Comparison of ENCODE assay signal across 9 cellular contexts in genomic region chr9:124859803-124860581, GRCh38. TPM values are rescaled to one million over a fixed set of nuclear protein-coding genes. Genes with fewer than 3 reads are reported as not detected.
DNase-seq lines count a peak whose midpoint lies in the region; TF ChIP-seq lines count a peak whose summit lies in the region.
"Had no signal": no experiment of that assay in that cellular context is flagged by ENCODE, and none has a peak within 500 bp of the region (broad histone marks: within the 10 kb centered on the region; RNA-seq: fewer than 3 reads in every experiment).

No MANE protein-coding gene starts in this region.

- H3K27me3 ChIP-seq in BLaER1 treated with 17β-estradiol and CSF1 and Interleukin-3, amounts not matched to agents 10 nM and 100 nM, result no peaks in the 10 kb centered on the region
- H3K27me3 ChIP-seq in Karpas-422 (ENCODE audit: low read length), result no peaks in the 10 kb centered on the region
- H3K27me3 ChIP-seq in breast epithelium, result no peaks in the 10 kb centered on the region

- H3K27ac ChIP-seq in BLaER1 treated with 17β-estradiol and CSF1 and Interleukin-3, amounts not matched to agents 10 nM and 100 nM, result peak overlapping the region in 10 of 11 experiments; percentile 96 to 100 (median 100); a peak in 20 of 22 replicates
- H3K27ac ChIP-seq in Karpas-422 (ENCODE audit: low read length), result peak overlapping the region; percentile 80
- H3K27ac ChIP-seq in breast epithelium, result no peak overlapping the region

- DNase-seq in Karpas-422 (no peak), breast epithelium (ENCODE audit: low spot score in 2 of 2) (no peak), myocyte (ENCODE audit: low read depth) (peak; percentile 39), C1 segment of cervical spinal cord (lab: John Stamatoyannopoulos, UW) (no peak), DMS114 treated with DMSO at 0.1 percent for 48 hours (lab: John Stamatoyannopoulos, UW; ENCODE audit: unreplicated experiment) (no peak), HuH-7.5 (ENCODE audit: low spot score) (no peak), NCI-H1436 (lab: John Stamatoyannopoulos, UW) (no peak)

- no peak for TF ChIP-seq CTCF in breast epithelium (IDR thresholded peaks at IDR 0.05)

- peaks cover 44 to 56% (median 53%) of the 10 kb centered on the region in 11 experiments for H3K36me3 ChIP-seq in BLaER1 treated with 17β-estradiol and CSF1 and Interleukin-3, amounts not matched to agents 10 nM and 100 nM
- H3K36me3 ChIP-seq in Karpas-422 (ENCODE audit: insufficient read depth, low read length) (peaks cover 35% of the 10 kb centered on the region), breast epithelium (peaks cover 4% of the 10 kb centered on the region)

- TF ChIP-seq POLR2A in breast epithelium (IDR thresholded peaks at IDR 0.05), result no peak

- peaks cover 28% of the 10 kb centered on the region for H3K79me2 ChIP-seq in Karpas-422 (ENCODE audit: low read length)

- no peaks in the 10 kb centered on the region for H3K9me3 ChIP-seq in BLaER1 treated with 17β-estradiol and CSF1 and Interleukin-3, amounts not matched to agents 10 nM and 100 nM (replicated peaks in 1 of 11)
- H3K9me3 ChIP-seq in Karpas-422 (ENCODE audit: low read length) (no peaks in the 10 kb centered on the region), breast epithelium (no peaks in the 10 kb centered on the region)

- H3K4me3 ChIP-seq in BLaER1 treated with 17β-estradiol and CSF1 and Interleukin-3, amounts not matched to agents 10 nM and 100 nM, result peak overlapping the region; percentile 84 to 100 (median 92)
- H3K4me3 ChIP-seq in Karpas-422 (ENCODE audit: low read length), result peak overlapping the region; percentile 82
- H3K4me3 ChIP-seq in breast epithelium, result peak overlapping the region; percentile 5 to 96 (median 92)

- no peaks in the 10 kb centered on the region for H3K9me2 ChIP-seq in Karpas-422 (replicated peaks; ENCODE audit: insufficient read depth, low read length)

- peaks cover 35 to 47% (median 41%) of the 10 kb centered on the region in 10 experiments for H3K4me1 ChIP-seq in BLaER1 treated with 17β-estradiol and CSF1 and Interleukin-3, amounts not matched to agents 10 nM and 100 nM
- H3K4me1 ChIP-seq in Karpas-422 (ENCODE audit: low read length), result peaks cover 38% of the 10 kb centered on the region
- H3K4me1 ChIP-seq in breast epithelium, result peaks cover 4 to 8% of the 10 kb centered on the region in 2 donors

- no peak overlapping the region for H2AFZ ChIP-seq in Karpas-422 (ENCODE audit: low read length)

- H3K9ac ChIP-seq in BLaER1 treated with 17β-estradiol and CSF1 and Interleukin-3, amounts not matched to agents 10 nM and 100 nM, result peak overlapping the region; percentile 94 to 100 (median 99)
- peak overlapping the region; percentile 87 for H3K9ac ChIP-seq in Karpas-422 (ENCODE audit: low read length)

- H3K4me2 ChIP-seq in BLaER1 treated with 17β-estradiol and CSF1 and Interleukin-3, amounts not matched to agents 10 nM and 100 nM, result peak overlapping the region; percentile 88 to 99 (median 98)
- H3K4me2 ChIP-seq in Karpas-422 (ENCODE audit: low read depth, low read length, poor library complexity, severe bottlenecking), result peak overlapping the region; percentile 84

- H4K20me1 ChIP-seq in BLaER1 treated with 17β-estradiol and CSF1 and Interleukin-3, amounts not matched to agents 10 nM and 100 nM, result peaks cover 57 to 67% (median 66%) of the 10 kb centered on the region in 11 experiments
- H4K20me1 ChIP-seq in Karpas-422 (ENCODE audit: insufficient read depth, low read depth, low read length), result peaks cover 46% of the 10 kb centered on the region

- intact Hi-C loops in breast epithelium (cut with DNase I; ENCODE audit: low total_unique reads), result no loop called here

RNA-seq across cellular contexts. Expression of gene RPL35, which starts 1.8 kb away (rescaled TPM):
- 3,451 and 4,363 TPM in 2 replicates for total RNA-seq in Karpas-422 (2014; rRNA removed; shearing (Covaris generic); ENCODE audit: low replicate concordance)
- total RNA-seq in breast epithelium (1,000 to 10,000 TPM; 2,475 to 3,579 (median 2,566) TPM), myocyte (1,729 and 2,407 TPM in 2 replicates)
- 1,685 TPM for polyA plus RNA-seq in myocyte (2012)

RNA-seq across cellular contexts. Expression of gene ARPC5L, which starts 1.9 kb away (rescaled TPM):
- 56.8 and 124 TPM in 2 replicates for total RNA-seq in Karpas-422 (2014; rRNA removed; shearing (Covaris generic); ENCODE audit: low replicate concordance)
- total RNA-seq in breast epithelium, result 10 to 100 TPM; 12.5 to 25.6 (median 22.0) TPM
- 31.7 and 32.2 TPM in 2 replicates for total RNA-seq in myocyte
- 60.3 TPM for polyA plus RNA-seq in myocyte (2012)

RNA-seq across cellular contexts. Expression of gene WDR38, which starts 6.7 kb away (rescaled TPM):
- not detected in 2 replicates for total RNA-seq in Karpas-422 (2014; rRNA removed; shearing (Covaris generic); ENCODE audit: low replicate concordance)
- under 1 TPM in 1 of 3 donors, not detected in 2; 0.33 TPM for total RNA-seq in breast epithelium
- total RNA-seq in myocyte, result 0.16 TPM in 1 of 2 replicates, not detected in the other
- polyA plus RNA-seq in myocyte (2012), result not detected
- total RNA-seq: dermis microvascular lymphatic vessel endothelial cell had no signal

Comparison
In these comparisons a context has a peak if more than half of its experiments do, and no peak if none do; other contexts are left out.
1. H3K27ac ChIP-seq: peak in BLaER1 treated with 17β-estradiol and CSF1 and Interleukin-3, amounts not matched to agents 10 nM and 100 nM (10 of 11) and Karpas-422 (single experiment); none in breast epithelium (0 of 2).
2. Peak in every context shown above with its lines, with median percentiles within 50 percentile points of each other: H3K4me3 ChIP-seq.